22 cellular contexts compared by ENCODE assay signal in genomic region chr12:128073937-128074336, GRCh38.
DNase-seq lines count a peak whose midpoint lies in the region; ATAC-seq, FAIRE-seq and TF ChIP-seq lines count a peak whose summit lies in the region.
"Had no signal": no experiment of that assay in that cellular context is flagged by ENCODE, and none has a peak within 500 bp of the region (broad histone marks: within the 10 kb centered on the region; RNA-seq: fewer than 3 reads in every experiment).

No MANE protein-coding gene starts in this region.

- no peak overlapping the region for H3K4me3 Mint-ChIP-seq in H9
- H3K4me3 Mint-ChIP-seq in endodermal cell: no peak overlapping the region
- H3K4me3 Mint-ChIP-seq: B cell; CD4-positive, alpha-beta T cell; CD8-positive, alpha-beta T cell had no signal

- H3K27me3 Mint-ChIP-seq in H9 (ENCODE audit: low read depth) (peaks cover 20% of the 10 kb centered on the region), endodermal cell (ENCODE audit: insufficient read depth) (peaks cover 9% of the 10 kb centered on the region)
- H3K27me3 Mint-ChIP-seq: B cell; CD4-positive, alpha-beta T cell had no signal

- no peak overlapping the region for H2BK15ac ChIP-seq in H9 (ENCODE audit: low read depth, low read length)

- H3K27ac Mint-ChIP-seq in H9: peak overlapping the region in 1 of 3 experiments; percentile 29; a peak in 1 of 7 replicates
- H3K27ac Mint-ChIP-seq in endodermal cell: no peak overlapping the region
- H3K27ac Mint-ChIP-seq: B cell; CD4-positive, alpha-beta T cell; CD8-positive, alpha-beta T cell had no signal

- ATAC-seq in HG03280 (IDR thresholded peaks at IDR 0.05; ENCODE audit: unreplicated experiment) (no peak), mucosa of descending colon (no peak)
- ATAC-seq: A549; CD8-positive, alpha-beta T cell had no signal

- no peak overlapping the region for H3K4ac ChIP-seq in H9 (ENCODE audit: low read depth, low read length)

- H3K9me3 ChIP-seq in H9 (ENCODE audit: control insufficient read depth, low read depth, low read length) (no peaks in the 10 kb centered on the region), endodermal cell (ENCODE audit: control insufficient read depth, low read length) (peaks cover 6% of the 10 kb centered on the region), mucosa of descending colon (no peaks in the 10 kb centered on the region), small intestine (ENCODE audit: control insufficient read depth, low read depth) (no peaks in the 10 kb centered on the region)
- H3K9me3 ChIP-seq: Caco-2 had no signal

- no peak overlapping the region for H3K27ac ChIP-seq in H9 (ENCODE audit: insufficient read length, low read depth, low read length)
- H3K27ac ChIP-seq in endodermal cell (ENCODE audit: low read depth, low read length): no peak overlapping the region
- H3K27ac ChIP-seq in small intestine (ENCODE audit: low read depth in 1 of 2, low read length in 1 of 2): no peak overlapping the region
- H3K27ac ChIP-seq: 22Rv1; A549; BLaER1 treated with 17β-estradiol and CSF1 and Interleukin-3, amounts not matched to agents 10 nM and 100 nM; C4-2B had no signal

- peaks cover 0 to 15% (median 7%) of the 10 kb centered on the region in 3 experiments; a peak in 5 of 7 replicates for H3K36me3 Mint-ChIP-seq in H9 (ENCODE audit: insufficient read depth in 1 of 3, low read depth in 3 of 3)
- H3K36me3 Mint-ChIP-seq in endodermal cell (ENCODE audit: low read depth): no peaks in the 10 kb centered on the region
- H3K36me3 Mint-ChIP-seq: CD8-positive, alpha-beta T cell had no signal

- H2BK5ac ChIP-seq in H9 (ENCODE audit: insufficient read length, low read length): no peak overlapping the region

- no peak overlapping the region for H2BK20ac ChIP-seq in H9 (ENCODE audit: low read depth, low read length, poor library complexity, severe bottlenecking)

- no peaks in the 10 kb centered on the region for H3K4me1 ChIP-seq in H9 (ENCODE audit: insufficient read depth, low read length)
- H3K4me1 ChIP-seq in endodermal cell (ENCODE audit: control insufficient read depth, insufficient read depth, low read length): no peaks in the 10 kb centered on the region
- peaks cover 2% of the 10 kb centered on the region for H3K4me1 ChIP-seq in mucosa of descending colon (ENCODE audit: low read depth)
- no peaks in the 10 kb centered on the region for H3K4me1 ChIP-seq in small intestine (ENCODE audit: control insufficient read depth in 2 of 2, insufficient read depth in 1 of 2, low read depth in 1 of 2, low read length in 1 of 2)
- H3K4me1 ChIP-seq: A549; BLaER1 treated with 17β-estradiol and CSF1 and Interleukin-3, amounts not matched to agents 10 nM and 100 nM; Caco-2 had no signal

- TF ChIP-seq CTCF in H9 (conservative IDR thresholded peaks at IDR 0.05) (no peak), endodermal cell (conservative IDR thresholded peaks at IDR 0.05) (no peak), mucosa of descending colon (IDR thresholded peaks at IDR 0.05) (no peak)

- peaks cover 9 to 10% of the 10 kb centered on the region in 2 experiments for H3K9me3 Mint-ChIP-seq in H9
- peaks cover 8% of the 10 kb centered on the region for H3K9me3 Mint-ChIP-seq in endodermal cell
- H3K9me3 Mint-ChIP-seq: CD8-positive, alpha-beta T cell had no signal

- H3T11ph ChIP-seq in H9 (ENCODE audit: low read length): no peak overlapping the region

- no peak overlapping the region for H3K4me3 ChIP-seq in endodermal cell (ENCODE audit: low read length)
- no peak overlapping the region for H3K4me3 ChIP-seq in mucosa of descending colon
- H3K4me3 ChIP-seq in small intestine (ENCODE audit: low read depth in 1 of 2, low read length in 2 of 2): no peak overlapping the region
- H3K4me3 ChIP-seq: A549; BLaER1 treated with 17β-estradiol and CSF1 and Interleukin-3, amounts not matched to agents 10 nM and 100 nM had no signal

- FAIRE-seq in small intestine (lab: Jason Lieb, UNC): no peak
- FAIRE-seq: A549, D721Med, G401.6, GM12891 had no signal

- H3K14ac ChIP-seq in H9 (ENCODE audit: insufficient read depth, low read length): no peak overlapping the region

- no peaks in the 10 kb centered on the region for H3K79me1 ChIP-seq in H9 (ENCODE audit: insufficient read depth, low read depth, low read length, poor library complexity, severe bottlenecking)

- DNase-seq in H9 (peak; percentile 13), endodermal cell (peak; percentile 26), islet precursor cell (peak; percentile 40), ureter (ENCODE audit: low spot score) (peak; percentile 13), mucosa of descending colon (no peak), small intestine (no peak)
- DNase-seq: AML-193; Caco-2; Calu3; CD4-positive, alpha-beta T cell; CD8-positive, alpha-beta T cell; DMS79 treated with DMSO at 0.1 percent for 48 hours; GF-D8 had no signal

- no peak overlapping the region for H3K4me2 ChIP-seq in H9 (ENCODE audit: insufficient read depth, insufficient read length, low read length)
- H3K4me2 ChIP-seq: A549; BLaER1 treated with 17β-estradiol and CSF1 and Interleukin-3, amounts not matched to agents 10 nM and 100 nM had no signal

- H3K18ac ChIP-seq in H9 (ENCODE audit: insufficient read length, low read depth, low read length): no peak overlapping the region

- no peaks in the 10 kb centered on the region for H3K27me3 ChIP-seq in H9 (ENCODE audit: insufficient read depth, low read length)
- H3K27me3 ChIP-seq in endodermal cell (ENCODE audit: control insufficient read depth, insufficient read depth, low read length, poor library complexity, severe bottlenecking): no peaks in the 10 kb centered on the region
- no peaks in the 10 kb centered on the region for H3K27me3 ChIP-seq in small intestine (ENCODE audit: control insufficient read depth in 2 of 2, insufficient read depth in 2 of 2, low read length in 2 of 2)
- H3K27me3 ChIP-seq: BLaER1 treated with 17β-estradiol and CSF1 and Interleukin-3, amounts not matched to agents 10 nM and 100 nM had no signal

- H2AFZ ChIP-seq in H9 (ENCODE audit: low read length): no peak overlapping the region

- no peaks in the 10 kb centered on the region for H3K23me2 ChIP-seq in H9 (ENCODE audit: insufficient read length, low read depth, low read length, poor library complexity, severe bottlenecking)

- H3K4me1 Mint-ChIP-seq in H9: peaks cover 11 to 12% of the 10 kb centered on the region in 2 experiments
- no peaks in the 10 kb centered on the region for H3K4me1 Mint-ChIP-seq in endodermal cell
- H3K4me1 Mint-ChIP-seq: B cell had no signal

- H3K79me2 ChIP-seq in H9 (ENCODE audit: insufficient read depth, low read length): no peaks in the 10 kb centered on the region

- H4K5ac ChIP-seq in H9 (ENCODE audit: insufficient read length, low read depth, low read length): no peak overlapping the region

- no peak overlapping the region for H4K8ac ChIP-seq in H9 (replicated peaks; ENCODE audit: insufficient read length, low read depth, low read length)

- no peak overlapping the region for H3K23ac ChIP-seq in H9 (ENCODE audit: insufficient read length, low read depth, low read length)

- no peak overlapping the region for H2BK120ac ChIP-seq in H9 (ENCODE audit: low read depth, low read length, poor library complexity, severe bottlenecking)

- H2BK12ac ChIP-seq in H9 (ENCODE audit: insufficient read length, low read depth, low read length): no peak overlapping the region

- H3K56ac ChIP-seq in H9 (ENCODE audit: insufficient read length, low read depth, low read length): no peak overlapping the region

- intact Hi-C loops in mucosa of descending colon (cut with DNase I, micrococcal nuclease): no loop called here

- no peaks in the 10 kb centered on the region for H3K36me3 ChIP-seq in endodermal cell (ENCODE audit: control insufficient read depth, insufficient read depth, low read length)
- no peaks in the 10 kb centered on the region for H3K36me3 ChIP-seq in mucosa of descending colon (ENCODE audit: low read depth)
- H3K36me3 ChIP-seq in small intestine (ENCODE audit: control insufficient read depth in 2 of 2, insufficient read depth in 2 of 2, low read length in 2 of 2): no peaks in the 10 kb centered on the region
- H3K36me3 ChIP-seq: BLaER1 treated with 17β-estradiol and CSF1 and Interleukin-3, amounts not matched to agents 10 nM and 100 nM had no signal

- H4K20me1 ChIP-seq in H9 (ENCODE audit: control insufficient read depth, insufficient read depth, insufficient read length): no peaks in the 10 kb centered on the region
- H4K20me1 ChIP-seq: BLaER1 treated with 17β-estradiol and CSF1 and Interleukin-3, amounts not matched to agents 10 nM and 100 nM had no signal

- H3K9ac ChIP-seq in H9 (ENCODE audit: extremely low read depth, insufficient read length, low read length): no peak overlapping the region
- H3K9ac ChIP-seq in endodermal cell (ENCODE audit: extremely low read depth, low read length, poor library complexity, severe bottlenecking): no peak overlapping the region
- H3K9ac ChIP-seq: BLaER1 treated with 17β-estradiol and CSF1 and Interleukin-3, amounts not matched to agents 10 nM and 100 nM had no signal

- no peak overlapping the region for H2AK5ac ChIP-seq in H9 (ENCODE audit: insufficient read length, low read length)

- no CpG with 5 or more reads among the region's 13 CpGs for WGBS in H9 (ENCODE audit: extremely low coverage, insufficient read length, low lambda C conversion rate)
- WGBS in endodermal cell (ENCODE audit: insufficient coverage in 1 of 2, insufficient read length in 1 of 2), 2 experiments: 90% methylated on average over 12 to 13 of the region's 13 CpGs
- WGBS in small intestine, 3 donors: 86 to 91% (median 88%) methylated on average over 13 of the region's 13 CpGs

- no peak overlapping the region for H4K91ac ChIP-seq in H9 (ENCODE audit: insufficient read length, low read depth, low read length)

Comparison
In these comparisons a context has a peak if more than half of its experiments do, and no peak if none do; other contexts are left out.
1. DNase-seq: peak in H9 (single experiment), endodermal cell (single experiment), islet precursor cell (single experiment) and ureter (single experiment); none in mucosa of descending colon (0 of 3) and small intestine (single experiment).